1 cellular context compared by ENCODE assay signal in the genomic region with DNA sequence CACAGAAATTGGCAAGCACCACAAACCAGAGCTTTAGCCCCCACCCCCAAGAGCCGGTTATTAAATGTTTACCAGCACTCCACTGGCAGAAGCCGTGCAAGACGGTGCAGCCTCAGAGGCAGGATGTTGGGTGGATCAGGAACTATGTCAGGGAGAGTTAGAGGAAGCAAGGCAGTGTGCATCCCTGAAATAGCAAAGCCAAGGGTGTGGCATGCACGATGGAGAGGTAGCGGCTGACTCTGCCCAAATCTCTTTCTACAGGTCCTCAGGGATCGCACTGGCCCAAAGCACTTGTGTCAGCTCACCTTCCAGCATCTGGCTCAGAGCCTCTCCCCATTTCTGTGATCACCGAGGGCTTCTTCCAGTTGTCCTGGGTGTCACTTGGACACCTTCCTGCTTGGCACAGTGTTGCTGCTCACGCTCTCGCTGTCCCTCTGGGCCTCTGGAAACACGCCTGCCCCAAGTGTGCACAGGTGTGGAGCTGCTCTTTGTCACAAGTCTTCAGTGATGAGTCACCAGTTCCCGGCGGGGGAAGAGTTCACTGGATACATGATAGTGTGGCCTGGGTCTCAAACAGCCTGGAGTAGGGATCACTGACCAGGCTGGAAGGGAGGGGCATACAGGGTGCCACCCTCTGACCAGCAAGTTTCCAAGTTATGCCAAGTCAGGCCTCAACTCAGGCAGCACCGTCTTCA.
TF ChIP-seq lines count a peak whose summit lies in the region.

No MANE protein-coding gene starts in this region.

TF ChIP-seq in HepG2, 621 proteins besides CTCF, POLR2A, EP300 and RAD21 (continued from another document and continues in another):
- no peak for TF ChIP-seq LCORL (IDR thresholded peaks at IDR 0.05)
- 0 out of 2 replicates have a peak, but pooled peaks have one; percentile 29 for TF ChIP-seq LCORL (CRISPR knock-in tag; IDR thresholded peaks at IDR 0.05)
- TF ChIP-seq, protein P1, sequence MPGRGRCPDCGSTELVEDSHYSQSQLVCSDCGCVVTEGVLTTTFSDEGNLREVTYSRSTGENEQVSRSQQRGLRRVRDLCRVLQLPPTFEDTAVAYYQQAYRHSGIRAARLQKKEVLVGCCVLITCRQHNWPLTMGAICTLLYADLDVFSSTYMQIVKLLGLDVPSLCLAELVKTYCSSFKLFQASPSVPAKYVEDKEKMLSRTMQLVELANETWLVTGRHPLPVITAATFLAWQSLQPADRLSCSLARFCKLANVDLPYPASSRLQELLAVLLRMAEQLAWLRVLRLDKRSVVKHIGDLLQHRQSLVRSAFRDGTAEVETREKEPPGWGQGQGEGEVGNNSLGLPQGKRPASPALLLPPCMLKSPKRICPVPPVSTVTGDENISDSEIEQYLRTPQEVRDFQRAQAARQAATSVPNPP (CRISPR knock-in tag; IDR thresholded peaks at IDR 0.05) = no peak
- TF ChIP-seq ZNF670 (CRISPR knock-in tag; IDR thresholded peaks at IDR 0.05; ENCODE audit: borderline replicate concordance) = no peak
- TF ChIP-seq, protein P2, sequence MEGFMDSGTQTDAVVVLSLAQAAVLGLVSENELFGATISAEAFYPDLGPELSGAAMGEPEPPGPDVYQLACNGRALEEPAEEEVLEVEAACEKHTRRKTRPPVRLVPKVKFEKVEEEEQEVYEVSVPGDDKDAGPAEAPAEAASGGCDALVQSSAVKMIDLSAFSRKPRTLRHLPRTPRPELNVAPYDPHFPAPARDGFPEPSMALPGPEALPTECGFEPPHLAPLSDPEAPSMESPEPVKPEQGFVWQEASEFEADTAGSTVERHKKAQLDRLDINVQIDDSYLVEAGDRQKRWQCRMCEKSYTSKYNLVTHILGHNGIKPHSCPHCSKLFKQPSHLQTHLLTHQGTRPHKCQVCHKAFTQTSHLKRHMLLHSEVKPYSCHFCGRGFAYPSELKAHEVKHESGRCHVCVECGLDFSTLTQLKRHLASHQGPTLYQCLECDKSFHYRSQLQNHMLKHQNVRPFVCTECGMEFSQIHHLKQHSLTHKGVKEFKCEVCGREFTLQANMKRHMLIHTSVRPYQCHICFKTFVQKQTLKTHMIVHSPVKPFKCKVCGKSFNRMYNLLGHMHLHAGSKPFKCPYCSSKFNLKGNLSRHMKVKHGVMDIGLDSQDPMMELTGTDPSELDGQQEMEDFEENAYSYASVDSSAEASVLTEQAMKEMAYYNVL (CRISPR knock-in tag; IDR thresholded peaks at IDR 0.05; ENCODE audit: borderline replicate concordance) = no peak
- TF ChIP-seq AGO1 (IDR thresholded peaks at IDR 0.05; ENCODE audit: low read depth, low read length, poor library complexity, severe bottlenecking) = no peak
- no peak for TF ChIP-seq ZNF44 (CRISPR knock-in tag; IDR thresholded peaks at IDR 0.05)
- no peak for TF ChIP-seq MED8 (CRISPR knock-in tag; IDR thresholded peaks at IDR 0.05; ENCODE audit: insufficient replicate concordance)
- TF ChIP-seq NR2F1 (CRISPR knock-in tag; IDR thresholded peaks at IDR 0.05) = no peak
- TF ChIP-seq, protein P3, sequence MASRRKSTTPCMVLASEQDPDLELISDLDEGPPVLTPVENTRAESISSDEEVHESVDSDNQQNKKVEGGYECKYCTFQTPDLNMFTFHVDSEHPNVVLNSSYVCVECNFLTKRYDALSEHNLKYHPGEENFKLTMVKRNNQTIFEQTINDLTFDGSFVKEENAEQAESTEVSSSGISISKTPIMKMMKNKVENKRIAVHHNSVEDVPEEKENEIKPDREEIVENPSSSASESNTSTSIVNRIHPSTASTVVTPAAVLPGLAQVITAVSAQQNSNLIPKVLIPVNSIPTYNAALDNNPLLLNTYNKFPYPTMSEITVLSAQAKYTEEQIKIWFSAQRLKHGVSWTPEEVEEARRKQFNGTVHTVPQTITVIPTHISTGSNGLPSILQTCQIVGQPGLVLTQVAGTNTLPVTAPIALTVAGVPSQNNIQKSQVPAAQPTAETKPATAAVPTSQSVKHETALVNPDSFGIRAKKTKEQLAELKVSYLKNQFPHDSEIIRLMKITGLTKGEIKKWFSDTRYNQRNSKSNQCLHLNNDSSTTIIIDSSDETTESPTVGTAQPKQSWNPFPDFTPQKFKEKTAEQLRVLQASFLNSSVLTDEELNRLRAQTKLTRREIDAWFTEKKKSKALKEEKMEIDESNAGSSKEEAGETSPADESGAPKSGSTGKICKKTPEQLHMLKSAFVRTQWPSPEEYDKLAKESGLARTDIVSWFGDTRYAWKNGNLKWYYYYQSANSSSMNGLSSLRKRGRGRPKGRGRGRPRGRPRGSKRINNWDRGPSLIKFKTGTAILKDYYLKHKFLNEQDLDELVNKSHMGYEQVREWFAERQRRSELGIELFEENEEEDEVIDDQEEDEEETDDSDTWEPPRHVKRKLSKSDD (CRISPR knock-in tag; IDR thresholded peaks at IDR 0.05; ENCODE audit: low read depth) = no peak
- no peak for TF ChIP-seq ZNF354B (CRISPR knock-in tag; IDR thresholded peaks at IDR 0.05)
- TF ChIP-seq ZNF530 (CRISPR knock-in tag; IDR thresholded peaks at IDR 0.05; ENCODE audit: low read depth) = no peak
- TF ChIP-seq, protein P4, sequence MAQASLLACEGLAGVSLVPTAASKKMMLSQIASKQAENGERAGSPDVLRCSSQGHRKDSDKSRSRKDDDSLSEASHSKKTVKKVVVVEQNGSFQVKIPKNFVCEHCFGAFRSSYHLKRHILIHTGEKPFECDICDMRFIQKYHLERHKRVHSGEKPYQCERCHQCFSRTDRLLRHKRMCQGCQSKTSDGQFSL (CRISPR knock-in tag; IDR thresholded peaks at IDR 0.05) = no peak
- TF ChIP-seq AGO2 (optimal IDR thresholded peaks at IDR 0.05; ENCODE audit: low read depth, low read length) = no peak
- 0 out of 2 replicates have a peak, but pooled peaks have one; percentile 25 for TF ChIP-seq ZNF441 (CRISPR knock-in tag; IDR thresholded peaks at IDR 0.05; ENCODE audit: borderline replicate concordance)
- no peak for TF ChIP-seq FOXC1 (CRISPR knock-in tag; IDR thresholded peaks at IDR 0.05; ENCODE audit: borderline replicate concordance)
- TF ChIP-seq HES4 (CRISPR knock-in tag; IDR thresholded peaks at IDR 0.05; ENCODE audit: borderline replicate concordance) = no peak
- no peak for TF ChIP-seq SP2 (CRISPR knock-in tag; IDR thresholded peaks at IDR 0.05)
- TF ChIP-seq HNRNPLL (IDR thresholded peaks at IDR 0.05; ENCODE audit: low read depth, low read length, poor library complexity, severe bottlenecking) = no peak
- TF ChIP-seq RCOR2 (CRISPR knock-in tag; IDR thresholded peaks at IDR 0.05) = no peak
- TF ChIP-seq, protein P5, sequence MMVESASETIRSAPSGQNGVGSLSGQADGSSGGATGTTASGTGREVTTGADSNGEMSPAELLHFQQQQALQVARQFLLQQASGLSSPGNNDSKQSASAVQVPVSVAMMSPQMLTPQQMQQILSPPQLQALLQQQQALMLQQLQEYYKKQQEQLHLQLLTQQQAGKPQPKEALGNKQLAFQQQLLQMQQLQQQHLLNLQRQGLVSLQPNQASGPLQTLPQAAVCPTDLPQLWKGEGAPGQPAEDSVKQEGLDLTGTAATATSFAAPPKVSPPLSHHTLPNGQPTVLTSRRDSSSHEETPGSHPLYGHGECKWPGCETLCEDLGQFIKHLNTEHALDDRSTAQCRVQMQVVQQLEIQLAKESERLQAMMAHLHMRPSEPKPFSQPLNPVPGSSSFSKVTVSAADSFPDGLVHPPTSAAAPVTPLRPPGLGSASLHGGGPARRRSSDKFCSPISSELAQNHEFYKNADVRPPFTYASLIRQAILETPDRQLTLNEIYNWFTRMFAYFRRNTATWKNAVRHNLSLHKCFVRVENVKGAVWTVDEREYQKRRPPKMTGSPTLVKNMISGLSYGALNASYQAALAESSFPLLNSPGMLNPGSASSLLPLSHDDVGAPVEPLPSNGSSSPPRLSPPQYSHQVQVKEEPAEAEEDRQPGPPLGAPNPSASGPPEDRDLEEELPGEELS (CRISPR knock-in tag; IDR thresholded peaks at IDR 0.05) = 0 out of 2 replicates have a peak, but pooled peaks have one; percentile 20
- TF ChIP-seq ZNF589 (CRISPR knock-in tag; conservative IDR thresholded peaks at IDR 0.05) = no peak
- TF ChIP-seq HNRNPK (IDR thresholded peaks at IDR 0.05; ENCODE audit: low read depth, low read length, poor library complexity, severe bottlenecking) = no peak
- no peak for TF ChIP-seq ZNF256 (CRISPR knock-in tag; conservative IDR thresholded peaks at IDR 0.05)
- TF ChIP-seq WIZ (CRISPR knock-in tag; IDR thresholded peaks at IDR 0.05) = no peak
- peak; percentile 98 for TF ChIP-seq FOSL2 (CRISPR knock-in tag; IDR thresholded peaks at IDR 0.05)
- no peak for TF ChIP-seq ZNF274 (CRISPR knock-in tag; IDR thresholded peaks at IDR 0.05)
- TF ChIP-seq, protein P6, sequence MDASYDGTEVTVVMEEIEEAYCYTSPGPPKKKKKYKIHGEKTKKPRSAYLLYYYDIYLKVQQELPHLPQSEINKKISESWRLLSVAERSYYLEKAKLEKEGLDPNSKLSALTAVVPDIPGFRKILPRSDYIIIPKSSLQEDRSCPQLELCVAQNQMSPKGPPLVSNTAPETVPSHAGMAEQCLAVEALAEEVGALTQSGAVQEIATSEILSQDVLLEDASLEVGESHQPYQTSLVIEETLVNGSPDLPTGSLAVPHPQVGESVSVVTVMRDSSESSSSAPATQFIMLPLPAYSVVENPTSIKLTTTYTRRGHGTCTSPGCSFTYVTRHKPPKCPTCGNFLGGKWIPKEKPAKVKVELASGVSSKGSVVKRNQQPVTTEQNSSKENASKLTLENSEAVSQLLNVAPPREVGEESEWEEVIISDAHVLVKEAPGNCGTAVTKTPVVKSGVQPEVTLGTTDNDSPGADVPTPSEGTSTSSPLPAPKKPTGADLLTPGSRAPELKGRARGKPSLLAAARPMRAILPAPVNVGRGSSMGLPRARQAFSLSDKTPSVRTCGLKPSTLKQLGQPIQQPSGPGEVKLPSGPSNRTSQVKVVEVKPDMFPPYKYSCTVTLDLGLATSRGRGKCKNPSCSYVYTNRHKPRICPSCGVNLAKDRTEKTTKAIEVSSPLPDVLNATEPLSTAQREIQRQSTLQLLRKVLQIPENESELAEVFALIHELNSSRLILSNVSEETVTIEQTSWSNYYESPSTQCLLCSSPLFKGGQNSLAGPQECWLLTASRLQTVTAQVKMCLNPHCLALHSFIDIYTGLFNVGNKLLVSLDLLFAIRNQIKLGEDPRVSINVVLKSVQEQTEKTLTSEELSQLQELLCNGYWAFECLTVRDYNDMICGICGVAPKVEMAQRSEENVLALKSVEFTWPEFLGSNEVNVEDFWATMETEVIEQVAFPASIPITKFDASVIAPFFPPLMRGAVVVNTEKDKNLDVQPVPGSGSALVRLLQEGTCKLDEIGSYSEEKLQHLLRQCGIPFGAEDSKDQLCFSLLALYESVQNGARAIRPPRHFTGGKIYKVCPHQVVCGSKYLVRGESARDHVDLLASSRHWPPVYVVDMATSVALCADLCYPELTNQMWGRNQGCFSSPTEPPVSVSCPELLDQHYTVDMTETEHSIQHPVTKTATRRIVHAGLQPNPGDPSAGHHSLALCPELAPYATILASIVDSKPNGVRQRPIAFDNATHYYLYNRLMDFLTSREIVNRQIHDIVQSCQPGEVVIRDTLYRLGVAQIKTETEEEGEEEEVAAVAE (CRISPR knock-in tag; IDR thresholded peaks at IDR 0.05; ENCODE audit: borderline replicate concordance) = no peak
- no peak for TF ChIP-seq NR2F2 (IDR thresholded peaks at IDR 0.05; ENCODE audit: borderline replicate concordance, low read depth)
- no peak for TF ChIP-seq MED1 (CRISPR knock-in tag; IDR thresholded peaks at IDR 0.05)
- TF ChIP-seq HMG20B (CRISPR knock-in tag; conservative IDR thresholded peaks at IDR 0.05) = no peak
- TF ChIP-seq NFKBIZ (CRISPR knock-in tag; IDR thresholded peaks at IDR 0.05) = no peak
- TF ChIP-seq BCL6 (CRISPR knock-in tag; IDR thresholded peaks at IDR 0.05) = no peak
- no peak for TF ChIP-seq KLF9 (CRISPR knock-in tag; IDR thresholded peaks at IDR 0.05; ENCODE audit: low read depth)
- TF ChIP-seq RXRA (CRISPR knock-in tag; IDR thresholded peaks at IDR 0.05) = peak; percentile 59; the same call in 1 of the 2 replicates
- no peak for TF ChIP-seq ZNF841 (CRISPR knock-in tag; IDR thresholded peaks at IDR 0.05; ENCODE audit: borderline replicate concordance)
- TF ChIP-seq, protein P7, sequence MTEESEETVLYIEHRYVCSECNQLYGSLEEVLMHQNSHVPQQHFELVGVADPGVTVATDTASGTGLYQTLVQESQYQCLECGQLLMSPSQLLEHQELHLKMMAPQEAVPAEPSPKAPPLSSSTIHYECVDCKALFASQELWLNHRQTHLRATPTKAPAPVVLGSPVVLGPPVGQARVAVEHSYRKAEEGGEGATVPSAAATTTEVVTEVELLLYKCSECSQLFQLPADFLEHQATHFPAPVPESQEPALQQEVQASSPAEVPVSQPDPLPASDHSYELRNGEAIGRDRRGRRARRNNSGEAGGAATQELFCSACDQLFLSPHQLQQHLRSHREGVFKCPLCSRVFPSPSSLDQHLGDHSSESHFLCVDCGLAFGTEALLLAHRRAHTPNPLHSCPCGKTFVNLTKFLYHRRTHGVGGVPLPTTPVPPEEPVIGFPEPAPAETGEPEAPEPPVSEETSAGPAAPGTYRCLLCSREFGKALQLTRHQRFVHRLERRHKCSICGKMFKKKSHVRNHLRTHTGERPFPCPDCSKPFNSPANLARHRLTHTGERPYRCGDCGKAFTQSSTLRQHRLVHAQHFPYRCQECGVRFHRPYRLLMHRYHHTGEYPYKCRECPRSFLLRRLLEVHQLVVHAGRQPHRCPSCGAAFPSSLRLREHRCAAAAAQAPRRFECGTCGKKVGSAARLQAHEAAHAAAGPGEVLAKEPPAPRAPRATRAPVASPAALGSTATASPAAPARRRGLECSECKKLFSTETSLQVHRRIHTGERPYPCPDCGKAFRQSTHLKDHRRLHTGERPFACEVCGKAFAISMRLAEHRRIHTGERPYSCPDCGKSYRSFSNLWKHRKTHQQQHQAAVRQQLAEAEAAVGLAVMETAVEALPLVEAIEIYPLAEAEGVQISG (CRISPR knock-in tag; IDR thresholded peaks at IDR 0.05) = peak; percentile 32; the same call in 1 of the 2 replicates
- TF ChIP-seq, protein P8, sequence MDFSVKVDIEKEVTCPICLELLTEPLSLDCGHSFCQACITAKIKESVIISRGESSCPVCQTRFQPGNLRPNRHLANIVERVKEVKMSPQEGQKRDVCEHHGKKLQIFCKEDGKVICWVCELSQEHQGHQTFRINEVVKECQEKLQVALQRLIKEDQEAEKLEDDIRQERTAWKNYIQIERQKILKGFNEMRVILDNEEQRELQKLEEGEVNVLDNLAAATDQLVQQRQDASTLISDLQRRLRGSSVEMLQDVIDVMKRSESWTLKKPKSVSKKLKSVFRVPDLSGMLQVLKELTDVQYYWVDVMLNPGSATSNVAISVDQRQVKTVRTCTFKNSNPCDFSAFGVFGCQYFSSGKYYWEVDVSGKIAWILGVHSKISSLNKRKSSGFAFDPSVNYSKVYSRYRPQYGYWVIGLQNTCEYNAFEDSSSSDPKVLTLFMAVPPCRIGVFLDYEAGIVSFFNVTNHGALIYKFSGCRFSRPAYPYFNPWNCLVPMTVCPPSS (IDR thresholded peaks at IDR 0.05) = no peak
- TF ChIP-seq, protein P9, sequence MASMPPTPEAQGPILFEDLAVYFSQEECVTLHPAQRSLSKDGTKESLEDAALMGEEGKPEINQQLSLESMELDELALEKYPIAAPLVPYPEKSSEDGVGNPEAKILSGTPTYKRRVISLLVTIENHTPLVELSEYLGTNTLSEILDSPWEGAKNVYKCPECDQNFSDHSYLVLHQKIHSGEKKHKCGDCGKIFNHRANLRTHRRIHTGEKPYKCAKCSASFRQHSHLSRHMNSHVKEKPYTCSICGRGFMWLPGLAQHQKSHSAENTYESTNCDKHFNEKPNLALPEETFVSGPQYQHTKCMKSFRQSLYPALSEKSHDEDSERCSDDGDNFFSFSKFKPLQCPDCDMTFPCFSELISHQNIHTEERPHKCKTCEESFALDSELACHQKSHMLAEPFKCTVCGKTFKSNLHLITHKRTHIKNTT (CRISPR knock-in tag; IDR thresholded peaks at IDR 0.05) = no peak
- peak; percentile 77 for TF ChIP-seq FOSL1 (CRISPR knock-in tag; IDR thresholded peaks at IDR 0.05; ENCODE audit: borderline replicate concordance)
- no peak for TF ChIP-seq ZSCAN22 (CRISPR knock-in tag; IDR thresholded peaks at IDR 0.05)
- TF ChIP-seq MIER3 (CRISPR knock-in tag; IDR thresholded peaks at IDR 0.05; ENCODE audit: borderline replicate concordance) = no peak
